29 cellular contexts compared by ENCODE assay signal in the genomic region with DNA sequence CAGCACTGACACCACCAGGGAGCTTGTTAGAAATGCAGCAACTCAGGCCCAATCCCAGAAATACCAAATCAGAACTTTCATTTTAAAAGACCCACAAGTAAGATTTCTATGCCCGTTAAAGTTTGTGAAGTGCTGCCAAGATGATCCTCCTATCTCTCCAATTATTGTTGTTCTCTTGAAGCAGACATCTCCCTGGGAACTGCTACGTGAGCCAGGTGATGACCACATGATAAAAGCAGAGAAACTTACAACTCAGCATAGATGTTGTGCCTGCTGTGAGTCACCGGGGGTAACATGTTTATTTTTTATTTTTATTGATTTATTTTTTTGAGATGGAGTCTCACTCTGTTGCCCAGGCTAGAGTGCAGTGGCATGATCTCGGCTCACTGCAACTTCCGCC. TPM values are rescaled to one million over a fixed set of nuclear protein-coding genes. Genes with fewer than 3 reads are reported as not detected.
"Had no signal": no experiment of that assay in that cellular context is flagged by ENCODE, and none has a peak within 500 bp of the region (broad histone marks: within the 10 kb centered on the region; RNA-seq: fewer than 3 reads in every experiment).

No MANE protein-coding gene starts in this region.

- FAIRE-seq: HTR-8/SVneo, K562 had no signal

- H3K4me2 ChIP-seq: PC-9 had no signal

- H2AFZ ChIP-seq: PC-9 had no signal

- H3K36me3 ChIP-seq: Peyer's patch, SJSA1 had no signal

- H3K27me3 ChIP-seq: Peyer's patch, SJSA1 had no signal

- H3K9ac ChIP-seq: KMS-11 had no signal

- H3K27ac ChIP-seq: HL-60, KMS-11, PC-9, Peyer's patch, SJSA1, SK-N-MC had no signal

- H3K4me3 ChIP-seq: K562, PC-9, Peyer's patch, SJSA1, SK-N-MC had no signal

- H3K4me1 ChIP-seq: Peyer's patch had no signal

- H3K9me3 ChIP-seq: Peyer's patch, SJSA1 had no signal

- DNase-seq: Kasumi-1; MV-4-11; NCI-H1048; NCI-H1105; NCI-H1417; NCI-H146; NCI-H1694 treated with DMSO at 0.1 percent for 48 hours; NCI-H1930; NCI-H2081; NCI-H2107; NCI-H2227 treated with DMSO at 0.1 percent for 48 hours; NCI-H446; NCI-H510A; NCI-H524 treated with DMSO at 0.1 percent for 48 hours; NCI-H69; NCI-H774; NK-92 treated with Interleukin-12 subunit alpha and Interleukin-12 subunit beta, amount 100 ng/mL, for 24 hours; PC-9; Peyer's patch; Right ventricle myocardium superior; SIG-M5 had no signal

RNA-seq across cellular contexts. Expression of gene GCNT4, which starts 34.4 kb away (rescaled TPM):
- total RNA-seq: K562, OCI-LY7, RPMI7951 had no signal
